ENCODE assay signal across 1 cellular context in genomic region chr17:31488982-31489294, GRCh38.
TF ChIP-seq lines count a peak whose summit lies in the region.

No MANE protein-coding gene starts in this region.

TF ChIP-seq in IMR-90, 13 proteins besides CTCF, POLR2A, EP300 and RAD21 (continued from another document):
- TF ChIP-seq SMC3 (IDR thresholded peaks at IDR 0.05; ENCODE audit: low read depth, low read length) = no peak
- no peak for TF ChIP-seq RFX5 (IDR thresholded peaks at IDR 0.05; ENCODE audit: low read depth, low read length)
- TF ChIP-seq MAFK (IDR thresholded peaks at IDR 0.05; ENCODE audit: low read depth, low read length) = no peak
